Comparison of ENCODE assay signal across 22 cellular contexts in genomic region chr1:50527249-50527986, GRCh38.
DNase-seq lines count a peak whose midpoint lies in the region; ATAC-seq and FAIRE-seq lines count a peak whose summit lies in the region.
"Had no signal": no experiment of that assay in that cellular context is flagged by ENCODE, and none has a peak within 500 bp of the region (broad histone marks: within the 10 kb centered on the region; RNA-seq: fewer than 3 reads in every experiment).

No MANE protein-coding gene starts in this region.

- ATAC-seq in GM21619 (IDR thresholded peaks at IDR 0.05; ENCODE audit: unreplicated experiment) (peak; percentile 87), HG03196 (IDR thresholded peaks at IDR 0.05; ENCODE audit: unreplicated experiment) (peak; percentile 63), HG02884 (IDR thresholded peaks at IDR 0.05; ENCODE audit: unreplicated experiment) (no peak), GM19467 (IDR thresholded peaks at IDR 0.05; ENCODE audit: unreplicated experiment) (no peak), GM21717 (IDR thresholded peaks at IDR 0.05; ENCODE audit: unreplicated experiment) (no peak)
- ATAC-seq: psoas muscle, T-helper 17 cell had no signal

- FAIRE-seq in GM18507 (lab: Jason Lieb, UNC): peak; percentile 29
- FAIRE-seq: GM12891 had no signal

- DNase-seq in GM18507 (ENCODE audit: extremely low spot score, insufficient read length, low read depth) (no peak), kidney glomerular epithelial cell (lab: John Stamatoyannopoulos, UW) (peak; percentile 33), anterior cingulate cortex (lab: John Stamatoyannopoulos, UW) (no peak)
- DNase-seq: activated CD4-positive, alpha-beta memory T cell treated with anti-CD3 and anti-CD28 coated beads for 36 hours; activated naive CD4-positive, alpha-beta T cell treated with anti-CD3 and anti-CD28 coated beads for 36 hours; C1 segment of cervical spinal cord; central memory CD4-positive, alpha-beta T cell; left ventricle myocardium inferior; MG63; NCI-H1436 treated with DMSO at 0.1 percent for 48 hours; NCI-H2171; NCI-H526 treated with DMSO at 0.1 percent for 48 hours; psoas muscle; stimulated activated CD4-positive, alpha-beta T cell treated with anti-CD3 and anti-CD28 coated beads, Interleukin-4, amount 100 ng/mL, for 4 hours; T-helper 17 cell; WERI-Rb-1 had no signal

Comparison
In these comparisons a context has a peak if more than half of its experiments do, and no peak if none do; other contexts are left out.
1. ATAC-seq: peak in GM21619 (single experiment) and HG03196 (single experiment); none in HG02884 (single experiment), GM19467 (single experiment) and GM21717 (single experiment).